1 cellular context compared by ENCODE assay signal in the genomic region with DNA sequence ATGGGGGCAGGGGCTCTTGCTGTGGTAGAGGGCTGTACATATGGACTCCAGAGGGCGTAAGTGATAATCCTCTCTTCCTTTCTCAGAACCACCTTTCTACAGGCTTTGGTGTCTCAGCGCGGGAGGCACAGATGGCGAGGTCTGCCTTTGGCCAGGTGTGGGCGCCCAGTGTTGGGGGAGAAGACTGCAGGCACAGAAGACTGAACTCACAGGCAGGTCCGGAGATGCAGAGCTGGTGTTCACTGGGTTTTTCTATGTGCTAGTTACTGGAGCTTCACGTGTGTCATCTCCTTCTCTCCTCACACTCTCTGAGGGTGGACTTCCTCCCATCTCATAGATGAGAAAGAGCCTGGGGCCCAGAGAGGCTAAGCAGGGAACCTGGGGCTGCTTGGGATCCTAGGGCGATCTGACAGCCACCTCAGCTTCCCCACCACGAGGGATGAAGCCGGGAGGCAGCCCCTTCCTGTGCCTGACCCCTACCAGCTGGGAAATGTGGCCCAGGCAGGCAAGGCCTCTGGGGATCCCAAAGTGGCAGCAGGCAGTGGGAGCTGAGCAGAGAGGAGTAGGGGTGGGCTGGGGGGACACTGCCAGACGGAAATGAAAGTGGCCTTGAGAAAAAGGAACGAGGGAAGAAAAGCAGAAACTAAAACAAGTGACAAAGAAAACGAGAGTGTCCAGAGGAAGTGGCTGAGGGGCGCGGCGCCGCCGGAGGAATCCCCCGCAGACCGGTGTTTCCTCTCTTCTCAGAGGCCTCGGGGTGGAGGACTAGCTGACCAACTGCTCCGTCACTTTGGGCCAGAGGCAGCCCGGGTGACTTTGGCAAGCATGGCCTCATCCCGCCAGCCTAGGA.
A peak's percentile ranks its signal among the peaks of the same experiment; 100 is the strongest.
TF ChIP-seq lines count a peak whose summit lies in the region.

No MANE protein-coding gene starts in this region.

TF ChIP-seq in GM12878, 131 proteins besides CTCF, POLR2A, EP300 and RAD21 (continued from another document):
- TF ChIP-seq, protein P1, sequence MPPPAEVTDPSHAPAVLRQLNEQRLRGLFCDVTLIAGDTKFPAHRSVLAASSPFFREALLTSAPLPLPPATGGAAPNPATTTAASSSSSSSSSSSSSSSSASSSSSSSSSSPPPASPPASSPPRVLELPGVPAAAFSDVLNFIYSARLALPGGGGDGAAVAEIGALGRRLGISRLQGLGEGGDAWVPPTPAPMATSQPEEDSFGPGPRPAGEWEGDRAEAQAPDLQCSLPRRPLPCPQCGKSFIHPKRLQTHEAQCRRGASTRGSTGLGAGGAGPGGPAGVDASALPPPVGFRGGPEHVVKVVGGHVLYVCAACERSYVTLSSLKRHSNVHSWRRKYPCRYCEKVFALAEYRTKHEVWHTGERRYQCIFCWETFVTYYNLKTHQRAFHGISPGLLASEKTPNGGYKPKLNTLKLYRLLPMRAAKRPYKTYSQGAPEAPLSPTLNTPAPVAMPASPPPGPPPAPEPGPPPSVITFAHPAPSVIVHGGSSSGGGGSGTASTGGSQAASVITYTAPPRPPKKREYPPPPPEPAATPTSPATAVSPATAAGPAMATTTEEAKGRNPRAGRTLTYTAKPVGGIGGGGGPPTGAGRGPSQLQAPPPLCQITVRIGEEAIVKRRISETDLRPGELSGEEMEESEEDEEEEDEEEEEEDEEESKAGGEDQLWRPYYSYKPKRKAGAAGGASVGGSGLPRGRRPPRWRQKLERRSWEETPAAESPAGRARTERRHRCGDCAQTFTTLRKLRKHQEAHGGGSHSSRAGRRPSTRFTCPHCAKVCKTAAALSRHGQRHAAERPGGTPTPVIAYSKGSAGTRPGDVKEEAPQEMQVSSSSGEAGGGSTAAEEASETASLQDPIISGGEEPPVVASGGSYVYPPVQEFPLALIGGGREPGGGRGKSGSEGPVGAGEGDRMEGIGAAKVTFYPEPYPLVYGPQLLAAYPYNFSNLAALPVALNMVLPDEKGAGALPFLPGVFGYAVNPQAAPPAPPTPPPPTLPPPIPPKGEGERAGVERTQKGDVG (CRISPR knock-in tag; IDR thresholded peaks at IDR 0.05), result no peak
- TF ChIP-seq ASH2L (IDR thresholded peaks at IDR 0.05; ENCODE audit: borderline replicate concordance, low read depth), result no peak
- TF ChIP-seq SMARCA5 (IDR thresholded peaks at IDR 0.05), result no peak
- no peak for TF ChIP-seq NR2C1 (IDR thresholded peaks at IDR 0.05)
- no peak for TF ChIP-seq CEBPB (IDR thresholded peaks at IDR 0.05; ENCODE audit: borderline replicate concordance in 1 of 2, low read depth in 2 of 2, low read length in 2 of 2)
- peak; percentile 64 for TF ChIP-seq NFIC (IDR thresholded peaks at IDR 0.05; ENCODE audit: low read depth, low read length)
- TF ChIP-seq CHD2 (IDR thresholded peaks at IDR 0.05; ENCODE audit: borderline replicate concordance, low read depth, low read length), result peak; percentile 75; the same call in 1 of the 2 replicates
- no peak for TF ChIP-seq ZNF24 (IDR thresholded peaks at IDR 0.05)
- TF ChIP-seq ETV6 (conservative IDR thresholded peaks at IDR 0.05 in 1 of 2, IDR thresholded peaks at IDR 0.05 in 1 of 2; ENCODE audit: borderline replicate concordance in 1 of 2, low read depth in 1 of 2), result peak in 1 of 2 experiments; percentile 99; a peak in 2 of 4 replicates
- no peak for TF ChIP-seq FOS (IDR thresholded peaks at IDR 0.05; ENCODE audit: borderline replicate concordance, extremely low read depth, insufficient read length)
- TF ChIP-seq, protein P2, sequence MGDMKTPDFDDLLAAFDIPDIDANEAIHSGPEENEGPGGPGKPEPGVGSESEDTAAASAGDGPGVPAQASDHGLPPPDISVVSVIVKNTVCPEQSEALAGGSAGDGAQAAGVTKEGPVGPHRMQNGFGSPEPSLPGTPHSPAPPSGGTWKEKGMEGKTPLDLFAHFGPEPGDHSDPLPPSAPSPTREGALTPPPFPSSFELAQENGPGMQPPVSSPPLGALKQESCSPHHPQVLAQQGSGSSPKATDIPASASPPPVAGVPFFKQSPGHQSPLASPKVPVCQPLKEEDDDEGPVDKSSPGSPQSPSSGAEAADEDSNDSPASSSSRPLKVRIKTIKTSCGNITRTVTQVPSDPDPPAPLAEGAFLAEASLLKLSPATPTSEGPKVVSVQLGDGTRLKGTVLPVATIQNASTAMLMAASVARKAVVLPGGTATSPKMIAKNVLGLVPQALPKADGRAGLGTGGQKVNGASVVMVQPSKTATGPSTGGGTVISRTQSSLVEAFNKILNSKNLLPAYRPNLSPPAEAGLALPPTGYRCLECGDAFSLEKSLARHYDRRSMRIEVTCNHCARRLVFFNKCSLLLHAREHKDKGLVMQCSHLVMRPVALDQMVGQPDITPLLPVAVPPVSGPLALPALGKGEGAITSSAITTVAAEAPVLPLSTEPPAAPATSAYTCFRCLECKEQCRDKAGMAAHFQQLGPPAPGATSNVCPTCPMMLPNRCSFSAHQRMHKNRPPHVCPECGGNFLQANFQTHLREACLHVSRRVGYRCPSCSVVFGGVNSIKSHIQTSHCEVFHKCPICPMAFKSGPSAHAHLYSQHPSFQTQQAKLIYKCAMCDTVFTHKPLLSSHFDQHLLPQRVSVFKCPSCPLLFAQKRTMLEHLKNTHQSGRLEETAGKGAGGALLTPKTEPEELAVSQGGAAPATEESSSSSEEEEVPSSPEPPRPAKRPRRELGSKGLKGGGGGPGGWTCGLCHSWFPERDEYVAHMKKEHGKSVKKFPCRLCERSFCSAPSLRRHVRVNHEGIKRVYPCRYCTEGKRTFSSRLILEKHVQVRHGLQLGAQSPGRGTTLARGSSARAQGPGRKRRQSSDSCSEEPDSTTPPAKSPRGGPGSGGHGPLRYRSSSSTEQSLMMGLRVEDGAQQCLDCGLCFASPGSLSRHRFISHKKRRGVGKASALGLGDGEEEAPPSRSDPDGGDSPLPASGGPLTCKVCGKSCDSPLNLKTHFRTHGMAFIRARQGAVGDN (IDR thresholded peaks at IDR 0.05), result peak; percentile 21
- TF ChIP-seq STAT1 (conservative IDR thresholded peaks at IDR 0.05), result no peak
- TF ChIP-seq, protein P3, sequence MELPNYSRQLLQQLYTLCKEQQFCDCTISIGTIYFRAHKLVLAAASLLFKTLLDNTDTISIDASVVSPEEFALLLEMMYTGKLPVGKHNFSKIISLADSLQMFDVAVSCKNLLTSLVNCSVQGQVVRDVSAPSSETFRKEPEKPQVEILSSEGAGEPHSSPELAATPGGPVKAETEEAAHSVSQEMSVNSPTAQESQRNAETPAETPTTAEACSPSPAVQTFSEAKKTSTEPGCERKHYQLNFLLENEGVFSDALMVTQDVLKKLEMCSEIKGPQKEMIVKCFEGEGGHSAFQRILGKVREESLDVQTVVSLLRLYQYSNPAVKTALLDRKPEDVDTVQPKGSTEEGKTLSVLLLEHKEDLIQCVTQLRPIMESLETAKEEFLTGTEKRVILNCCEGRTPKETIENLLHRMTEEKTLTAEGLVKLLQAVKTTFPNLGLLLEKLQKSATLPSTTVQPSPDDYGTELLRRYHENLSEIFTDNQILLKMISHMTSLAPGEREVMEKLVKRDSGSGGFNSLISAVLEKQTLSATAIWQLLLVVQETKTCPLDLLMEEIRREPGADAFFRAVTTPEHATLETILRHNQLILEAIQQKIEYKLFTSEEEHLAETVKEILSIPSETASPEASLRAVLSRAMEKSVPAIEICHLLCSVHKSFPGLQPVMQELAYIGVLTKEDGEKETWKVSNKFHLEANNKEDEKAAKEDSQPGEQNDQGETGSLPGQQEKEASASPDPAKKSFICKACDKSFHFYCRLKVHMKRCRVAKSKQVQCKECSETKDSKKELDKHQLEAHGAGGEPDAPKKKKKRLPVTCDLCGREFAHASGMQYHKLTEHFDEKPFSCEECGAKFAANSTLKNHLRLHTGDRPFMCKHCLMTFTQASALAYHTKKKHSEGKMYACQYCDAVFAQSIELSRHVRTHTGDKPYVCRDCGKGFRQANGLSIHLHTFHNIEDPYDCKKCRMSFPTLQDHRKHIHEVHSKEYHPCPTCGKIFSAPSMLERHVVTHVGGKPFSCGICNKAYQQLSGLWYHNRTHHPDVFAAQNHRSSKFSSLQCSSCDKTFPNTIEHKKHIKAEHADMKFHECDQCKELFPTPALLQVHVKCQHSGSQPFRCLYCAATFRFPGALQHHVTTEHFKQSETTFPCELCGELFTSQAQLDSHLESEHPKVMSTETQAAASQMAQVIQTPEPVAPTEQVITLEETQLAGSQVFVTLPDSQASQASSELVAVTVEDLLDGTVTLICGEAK (IDR thresholded peaks at IDR 0.05; ENCODE audit: borderline replicate concordance), result no peak
- TF ChIP-seq JUND (IDR thresholded peaks at IDR 0.05; ENCODE audit: low read depth, low read length), result no peak
- peak; percentile 60 for TF ChIP-seq NR2F1 (conservative IDR thresholded peaks at IDR 0.05)
- TF ChIP-seq, protein P4, sequence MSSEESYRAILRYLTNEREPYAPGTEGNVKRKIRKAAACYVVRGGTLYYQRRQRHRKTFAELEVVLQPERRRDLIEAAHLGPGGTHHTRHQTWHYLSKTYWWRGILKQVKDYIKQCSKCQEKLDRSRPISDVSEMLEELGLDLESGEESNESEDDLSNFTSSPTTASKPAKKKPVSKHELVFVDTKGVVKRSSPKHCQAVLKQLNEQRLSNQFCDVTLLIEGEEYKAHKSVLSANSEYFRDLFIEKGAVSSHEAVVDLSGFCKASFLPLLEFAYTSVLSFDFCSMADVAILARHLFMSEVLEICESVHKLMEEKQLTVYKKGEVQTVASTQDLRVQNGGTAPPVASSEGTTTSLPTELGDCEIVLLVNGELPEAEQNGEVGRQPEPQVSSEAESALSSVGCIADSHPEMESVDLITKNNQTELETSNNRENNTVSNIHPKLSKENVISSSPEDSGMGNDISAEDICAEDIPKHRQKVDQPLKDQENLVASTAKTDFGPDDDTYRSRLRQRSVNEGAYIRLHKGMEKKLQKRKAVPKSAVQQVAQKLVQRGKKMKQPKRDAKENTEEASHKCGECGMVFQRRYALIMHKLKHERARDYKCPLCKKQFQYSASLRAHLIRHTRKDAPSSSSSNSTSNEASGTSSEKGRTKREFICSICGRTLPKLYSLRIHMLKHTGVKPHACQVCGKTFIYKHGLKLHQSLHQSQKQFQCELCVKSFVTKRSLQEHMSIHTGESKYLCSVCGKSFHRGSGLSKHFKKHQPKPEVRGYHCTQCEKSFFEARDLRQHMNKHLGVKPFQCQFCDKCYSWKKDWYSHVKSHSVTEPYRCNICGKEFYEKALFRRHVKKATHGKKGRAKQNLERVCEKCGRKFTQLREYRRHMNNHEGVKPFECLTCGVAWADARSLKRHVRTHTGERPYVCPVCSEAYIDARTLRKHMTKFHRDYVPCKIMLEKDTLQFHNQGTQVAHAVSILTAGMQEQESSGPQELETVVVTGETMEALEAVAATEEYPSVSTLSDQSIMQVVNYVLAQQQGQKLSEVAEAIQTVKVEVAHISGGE (CRISPR knock-in tag; IDR thresholded peaks at IDR 0.05), result no peak
- peak; percentile 92 for TF ChIP-seq SPI1 (IDR thresholded peaks at IDR 0.05; ENCODE audit: borderline replicate concordance, insufficient read depth, low read depth, low read length)
- 0 out of 3 replicates have a peak, but pooled peaks have one; percentile 17 for TF ChIP-seq POU2F2 (IDR thresholded peaks at IDR 0.05; ENCODE audit: borderline replicate concordance, low read depth, low read length)
- peak; percentile 61 for TF ChIP-seq RCOR1 (conservative IDR thresholded peaks at IDR 0.05; ENCODE audit: low read depth, low read length)
- TF ChIP-seq TCF3 (IDR thresholded peaks at IDR 0.05; ENCODE audit: borderline replicate concordance, insufficient read depth, low read depth, low read length), result peak; percentile 60; the same call in 1 of the 2 replicates
- TF ChIP-seq PML (IDR thresholded peaks at IDR 0.05; ENCODE audit: low read length), result no peak
- peak; percentile 42; the same call in 1 of the 2 replicates for TF ChIP-seq BACH1 (IDR thresholded peaks at IDR 0.05; ENCODE audit: borderline replicate concordance)
- TF ChIP-seq, protein P5, sequence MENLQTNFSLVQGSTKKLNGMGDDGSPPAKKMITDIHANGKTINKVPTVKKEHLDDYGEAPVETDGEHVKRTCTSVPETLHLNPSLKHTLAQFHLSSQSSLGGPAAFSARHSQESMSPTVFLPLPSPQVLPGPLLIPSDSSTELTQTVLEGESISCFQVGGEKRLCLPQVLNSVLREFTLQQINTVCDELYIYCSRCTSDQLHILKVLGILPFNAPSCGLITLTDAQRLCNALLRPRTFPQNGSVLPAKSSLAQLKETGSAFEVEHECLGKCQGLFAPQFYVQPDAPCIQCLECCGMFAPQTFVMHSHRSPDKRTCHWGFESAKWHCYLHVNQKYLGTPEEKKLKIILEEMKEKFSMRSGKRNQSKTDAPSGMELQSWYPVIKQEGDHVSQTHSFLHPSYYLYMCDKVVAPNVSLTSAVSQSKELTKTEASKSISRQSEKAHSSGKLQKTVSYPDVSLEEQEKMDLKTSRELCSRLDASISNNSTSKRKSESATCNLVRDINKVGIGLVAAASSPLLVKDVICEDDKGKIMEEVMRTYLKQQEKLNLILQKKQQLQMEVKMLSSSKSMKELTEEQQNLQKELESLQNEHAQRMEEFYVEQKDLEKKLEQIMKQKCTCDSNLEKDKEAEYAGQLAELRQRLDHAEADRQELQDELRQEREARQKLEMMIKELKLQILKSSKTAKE (IDR thresholded peaks at IDR 0.05; ENCODE audit: low read depth, poor library complexity, severe bottlenecking), result peak; percentile 95
- TF ChIP-seq, protein P6, sequence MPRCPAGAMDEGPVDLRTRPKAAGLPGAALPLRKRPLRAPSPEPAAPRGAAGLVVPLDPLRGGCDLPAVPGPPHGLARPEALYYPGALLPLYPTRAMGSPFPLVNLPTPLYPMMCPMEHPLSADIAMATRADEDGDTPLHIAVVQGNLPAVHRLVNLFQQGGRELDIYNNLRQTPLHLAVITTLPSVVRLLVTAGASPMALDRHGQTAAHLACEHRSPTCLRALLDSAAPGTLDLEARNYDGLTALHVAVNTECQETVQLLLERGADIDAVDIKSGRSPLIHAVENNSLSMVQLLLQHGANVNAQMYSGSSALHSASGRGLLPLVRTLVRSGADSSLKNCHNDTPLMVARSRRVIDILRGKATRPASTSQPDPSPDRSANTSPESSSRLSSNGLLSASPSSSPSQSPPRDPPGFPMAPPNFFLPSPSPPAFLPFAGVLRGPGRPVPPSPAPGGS (IDR thresholded peaks at IDR 0.05; ENCODE audit: borderline replicate concordance, insufficient read depth, low read depth, low read length, poor library complexity, severe bottlenecking), result peak; percentile 81
- no peak for TF ChIP-seq TAF1 (IDR thresholded peaks at IDR 0.05; ENCODE audit: borderline replicate concordance, low read depth, low read length)
- TF ChIP-seq TBL1XR1 (IDR thresholded peaks at IDR 0.05; ENCODE audit: low read depth, low read length), result peak; percentile 99
- 0 out of 2 replicates have a peak, but pooled peaks have one; percentile 22 for TF ChIP-seq MXI1 (IDR thresholded peaks at IDR 0.05; ENCODE audit: low read depth, low read length)
TF ChIP-seq in GM12878: peak in this region for 45.
